In the genomic region with DNA sequence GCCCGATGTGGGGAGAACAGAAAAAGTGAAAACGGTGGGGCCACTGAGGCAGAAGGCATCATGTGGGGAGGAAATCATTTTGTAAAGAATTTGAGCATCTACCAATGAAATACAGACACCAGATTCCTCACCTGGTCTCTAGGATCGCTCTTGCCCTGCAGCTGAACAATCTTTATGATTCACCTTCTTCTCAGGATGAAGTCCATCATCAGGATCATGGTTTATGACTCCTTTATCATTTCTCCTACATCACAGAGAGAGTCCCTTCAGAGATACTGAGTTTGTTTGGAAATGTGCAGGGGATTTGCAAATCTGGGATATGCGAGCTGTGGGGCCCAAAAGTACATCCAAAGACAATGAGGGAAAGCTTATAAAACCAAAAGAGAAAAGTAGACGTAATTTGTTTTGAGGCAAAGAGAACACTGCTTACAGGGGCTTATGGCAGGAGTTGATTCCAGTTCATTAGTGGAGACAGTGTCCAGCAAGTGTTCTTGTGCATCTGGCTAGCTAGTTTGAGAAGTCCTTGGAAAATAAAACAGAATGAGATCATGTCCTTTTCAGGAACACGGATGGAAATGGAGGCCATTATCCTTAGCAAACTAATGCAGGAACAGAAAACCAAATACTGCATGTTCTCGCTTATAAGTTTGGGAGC, we compare ENCODE assay signal across 10 cellular contexts. TPM values are rescaled to one million over a fixed set of nuclear protein-coding genes. Genes with fewer than 3 reads are reported as not detected.
DNase-seq lines count a peak whose midpoint lies in the region; ATAC-seq, FAIRE-seq and TF ChIP-seq lines count a peak whose summit lies in the region.
"Had no signal": no experiment of that assay in that cellular context is flagged by ENCODE, and none has a peak within 500 bp of the region (broad histone marks: within the 10 kb centered on the region; RNA-seq: fewer than 3 reads in every experiment).

No MANE protein-coding gene starts in this region.

- TF ChIP-seq POLR2A in endothelial cell of umbilical vein (IDR thresholded peaks at IDR 0.05; ENCODE audit: low read depth, low read length) (no peak), ovary (IDR thresholded peaks at IDR 0.05) (no peak)

- H3K27ac ChIP-seq in endothelial cell of umbilical vein (ENCODE audit: insufficient read depth, low read depth, low read length): peak overlapping the region; percentile 98
- H3K27ac ChIP-seq in ovary: peak overlapping the region; percentile 26 to 74

- H3K27me3 ChIP-seq in endothelial cell of umbilical vein (ENCODE audit: control insufficient read depth in 2 of 2, insufficient read depth in 2 of 2, low read length in 2 of 2) (no peaks in the 10 kb centered on the region), ovary (no peaks in the 10 kb centered on the region)

- H3K79me2 ChIP-seq in endothelial cell of umbilical vein (ENCODE audit: control insufficient read depth, insufficient read depth, low read length): no peaks in the 10 kb centered on the region

- no peaks in the 10 kb centered on the region for H3K9me1 ChIP-seq in endothelial cell of umbilical vein (replicated peaks; ENCODE audit: control insufficient read depth, extremely low read depth, insufficient read depth, low read length)

- no peaks in the 10 kb centered on the region for H3K36me3 ChIP-seq in ES-I3 (ENCODE audit: insufficient read depth, low read length)
- no peaks in the 10 kb centered on the region for H3K36me3 ChIP-seq in endothelial cell of umbilical vein (ENCODE audit: control insufficient read depth in 2 of 2, extremely low read depth in 1 of 2, insufficient read depth in 2 of 2, low read length in 2 of 2)
- no peaks in the 10 kb centered on the region for H3K36me3 ChIP-seq in ovary

- H4K20me1 ChIP-seq in endothelial cell of umbilical vein (replicated peaks; ENCODE audit: control insufficient read depth, extremely low read depth, insufficient read depth, low read length): no peaks in the 10 kb centered on the region

- peak; percentile 21 for FAIRE-seq in endothelial cell of umbilical vein (lab: Jason Lieb, UNC)

- CTCF ChIA-PET in endothelial cell of umbilical vein (lab: Charles Lee): interaction anchor here (1.0 to 3.8 kb wide), 5 partner anchors 13 to 341 kb away, joined by 3 to 31 read pairs (median 5); a partner anchor contains a TSS

- TF ChIP-seq EP300 in ovary (IDR thresholded peaks at IDR 0.05): no peak

- H3K4me3 ChIP-seq in endothelial cell of umbilical vein (replicated peaks in 1 of 3; ENCODE audit: insufficient read depth in 1 of 3, low read depth in 1 of 3, low read length in 3 of 3) (no peak overlapping the region), ovary (no peak overlapping the region)

- H3K4me1 ChIP-seq in ES-I3 (ENCODE audit: insufficient read depth, low read length) (peaks cover 23% of the 10 kb centered on the region), endothelial cell of umbilical vein (ENCODE audit: control insufficient read depth, extremely low read depth, insufficient read depth, low read length) (peaks cover 27% of the 10 kb centered on the region), ovary (ENCODE audit: insufficient read depth) (peaks cover 3% of the 10 kb centered on the region)

- POLR2A ChIA-PET in endothelial cell of umbilical vein (lab: Charles Lee): interaction anchor here (1.4 to 2.9 kb wide), 2 partner anchors 13 to 16 kb away, joined by 3 to 18 read pairs; a partner anchor contains a TSS

- H2AFZ ChIP-seq in endothelial cell of umbilical vein (ENCODE audit: low read depth, low read length): peak overlapping the region; percentile 76

- TSS peak; percentile 93 for BruUV-seq in endothelial cell of umbilical vein (replicated peaks; lab: Mats Ljungman, UMichigan)

- dilution Hi-C loops in endothelial cell of umbilical vein (cut with MboI; ENCODE audit: extremely low pct_ligation_motif_present, low sequenced_read_pairs): no loop called here

- ATAC-seq in HG03460 (IDR thresholded peaks at IDR 0.05; ENCODE audit: unreplicated experiment): peak; percentile 7
- ATAC-seq in GM21786 (IDR thresholded peaks at IDR 0.05; ENCODE audit: unreplicated experiment): no peak

- DNase-seq in endothelial cell of umbilical vein (ENCODE audit: low read depth, low spot score) (no peak), ovary (no peak), inferior parietal cortex (ENCODE audit: extremely low spot score) (no peak), head of caudate nucleus (no peak), HUDEP-2 (lab: John Stamatoyannopoulos, UW; ENCODE audit: unreplicated experiment in 76 of 76) (no peak)
- DNase-seq: NCI-H187 had no signal

- H3K9me3 ChIP-seq in ES-I3 (ENCODE audit: control insufficient read depth, insufficient read depth, low read length) (no peaks in the 10 kb centered on the region), endothelial cell of umbilical vein (replicated peaks; ENCODE audit: control insufficient read depth, insufficient read depth, low read length) (no peaks in the 10 kb centered on the region), ovary (no peaks in the 10 kb centered on the region)

- 53 to 55% (median 54%) methylated on average over 7 of the region's 7 CpGs for WGBS in ovary, 3 donors

- intact Hi-C loops in endothelial cell of umbilical vein (cut with micrococcal nuclease) (no loop called here), ovary (cut with DNase I) (no loop called here), head of caudate nucleus (cut with DNase I) (no loop called here)

- TF ChIP-seq CTCF in endothelial cell of umbilical vein (IDR thresholded peaks at IDR 0.05; ENCODE audit: extremely low read depth in 1 of 2, insufficient read depth in 1 of 2, low read depth in 1 of 2, low read length in 2 of 2) (no peak), ovary (IDR thresholded peaks at IDR 0.05) (no peak)

- H3K4me2 ChIP-seq in endothelial cell of umbilical vein (ENCODE audit: insufficient read depth, low read length): peak overlapping the region; percentile 80

- H3K9ac ChIP-seq in ES-I3 (ENCODE audit: low read depth, low read length): peak overlapping the region; percentile 23; the same call in 1 of the 2 replicates
- peak overlapping the region; percentile 91 for H3K9ac ChIP-seq in endothelial cell of umbilical vein (replicated peaks; ENCODE audit: extremely low read depth, insufficient read depth, low read length)

TF ChIP-seq in endothelial cell of umbilical vein, 7 proteins besides CTCF, POLR2A, EP300 and RAD21:
- no peak for TF ChIP-seq GATA2 (IDR thresholded peaks at IDR 0.05; ENCODE audit: insufficient read depth, insufficient read length, low read depth, low read length)
- TF ChIP-seq FOS (IDR thresholded peaks at IDR 0.05; ENCODE audit: borderline replicate concordance, insufficient read depth, low read length): no peak
- TF ChIP-seq EZH2 (IDR thresholded peaks at IDR 0.05; ENCODE audit: borderline replicate concordance, low read depth, low read length, severe bottlenecking): no peak
- TF ChIP-seq POLR2AphosphoS5 (IDR thresholded peaks at IDR 0.05; ENCODE audit: insufficient read depth, low read depth, low read length): no peak
- TF ChIP-seq MYC (IDR thresholded peaks at IDR 0.05; ENCODE audit: low read depth, low read length): no peak
- TF ChIP-seq, protein P1, sequence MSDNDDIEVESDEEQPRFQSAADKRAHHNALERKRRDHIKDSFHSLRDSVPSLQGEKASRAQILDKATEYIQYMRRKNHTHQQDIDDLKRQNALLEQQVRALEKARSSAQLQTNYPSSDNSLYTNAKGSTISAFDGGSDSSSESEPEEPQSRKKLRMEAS (IDR thresholded peaks at IDR 0.05; ENCODE audit: insufficient read depth, insufficient read length): no peak
- no peak for TF ChIP-seq JUN (IDR thresholded peaks at IDR 0.05; ENCODE audit: borderline replicate concordance, insufficient read depth, insufficient read length, low read depth)

RNA-seq across cellular contexts. Expression of a gene that starts 15.3 kb away (rescaled TPM):
- total RNA-seq in endothelial cell of umbilical vein (528 and 529 TPM in 2 replicates), ovary (100 to 1,000 TPM; 130 to 296 (median 261) TPM)
- polyA plus RNA-seq in endothelial cell of umbilical vein (446 and 450 TPM in 2 replicates), ovary (100 to 1,000 TPM; 238 to 859 TPM)
- 470 and 496 TPM in 2 replicates for polyA plus RNA-seq in endothelial cell of umbilical vein (2011; cell fraction: cytosol; rRNA removed)
- 367 and 450 TPM in 2 replicates for polyA plus RNA-seq in endothelial cell of umbilical vein (2011; cell fraction: nucleus; rRNA removed)
- polyA plus RNA-seq in endothelial cell of umbilical vein (2012): 465 and 669 TPM in 2 replicates
- polyA minus RNA-seq in endothelial cell of umbilical vein: 237 and 262 TPM in 2 replicates
- 217 TPM for polyA minus RNA-seq in endothelial cell of umbilical vein (2011; cell fraction: cytosol; rRNA and poly(A)+ RNA removed)
- polyA minus RNA-seq in endothelial cell of umbilical vein (2011; cell fraction: nucleus; rRNA and poly(A)+ RNA removed): 153 and 177 TPM in 2 replicates

RNA-seq across cellular contexts. Expression of a gene that starts 52.8 kb away (rescaled TPM):
- total RNA-seq in endothelial cell of umbilical vein: not detected in 2 replicates
- polyA plus RNA-seq in endothelial cell of umbilical vein: 0.08 and 0.18 TPM in 2 replicates
- 0.04 and 0.10 TPM in 2 replicates for polyA plus RNA-seq in endothelial cell of umbilical vein (2011; cell fraction: cytosol; rRNA removed)
- 0.20 and 0.45 TPM in 2 replicates for polyA plus RNA-seq in endothelial cell of umbilical vein (2011; cell fraction: nucleus; rRNA removed)
- 0.18 TPM in 1 of 2 replicates, not detected in the other for polyA plus RNA-seq in endothelial cell of umbilical vein (2012)
- polyA minus RNA-seq in endothelial cell of umbilical vein: not detected in 2 replicates
- not detected for polyA minus RNA-seq in endothelial cell of umbilical vein (2011; cell fraction: cytosol; rRNA and poly(A)+ RNA removed)
- polyA minus RNA-seq in endothelial cell of umbilical vein (2011; cell fraction: nucleus; rRNA and poly(A)+ RNA removed): not detected in 2 replicates
- total RNA-seq in ovary: under 1 TPM in 2 of 7 donors, not detected in 5; 0.23 to 0.27 TPM
- under 1 TPM; 0.11 to 0.40 TPM for polyA plus RNA-seq in ovary
- total RNA-seq: cerebellum had no signal
